9 cellular contexts compared by ENCODE assay signal in genomic region chr5:95646226-95646568, GRCh38. TPM values are rescaled to one million over a fixed set of nuclear protein-coding genes. Genes with fewer than 3 reads are reported as not detected.
A peak's percentile ranks its signal among the peaks of the same experiment; 100 is the strongest.
DNase-seq lines count a peak whose midpoint lies in the region; TF ChIP-seq lines count a peak whose summit lies in the region.
"Not testable (repeated sequence)": the region's sequence is repeated elsewhere in the genome, so short reads cannot be mapped to it uniquely, and the experiment has no call there.
"Had no signal": no experiment of that assay in that cellular context is flagged by ENCODE, and none has a peak within 500 bp of the region (broad histone marks: within the 10 kb centered on the region; RNA-seq: fewer than 3 reads in every experiment).

No MANE protein-coding gene starts in this region.

- H3K27me3 Mint-ChIP-seq in activated naive CD4-positive, alpha-beta T cell treated with anti-CD3 and anti-CD28 coated beads for 36 hours (ENCODE audit: low read depth); nephron (ENCODE audit: low read depth): not testable (repeated sequence)

- not testable (repeated sequence) for H3K9ac ChIP-seq in SK-N-MC (ENCODE audit: insufficient read length); iPS-20b (ENCODE audit: low read depth, low read length)

- H3K4me3 ChIP-seq in GM12865 (ENCODE audit: low read depth, low read length) = peak overlapping the region; percentile 65
- peak overlapping the region; percentile 84 for H3K4me3 ChIP-seq in SK-N-MC
- H3K4me3 ChIP-seq in coronary artery = peak overlapping the region; percentile 65
- H3K4me3 ChIP-seq in iPS-20b (ENCODE audit: low read length) = peak overlapping the region; percentile 78; the same call in 1 of the 2 replicates

- CTCF ChIA-PET in activated naive CD4-positive, alpha-beta T cell treated with anti-CD3 and anti-CD28 coated beads for 36 hours (lab: Charles Lee) = interaction anchor here (0.6 to 7.3 kb wide), 10 partner anchors 9 to 893 kb away, joined by 3 to 63 read pairs (median 6); partner anchors contain the start of gene GPR150

- H3K4me3 Mint-ChIP-seq in activated naive CD4-positive, alpha-beta T cell treated with anti-CD3 and anti-CD28 coated beads for 36 hours = peak overlapping the region; percentile 82
- peak overlapping the region; percentile 83 to 89 (median 86) for H3K4me3 Mint-ChIP-seq in nephron

- H3K9me3 ChIP-seq in SK-N-MC (ENCODE audit: low read depth, low read length); iPS-20b (ENCODE audit: insufficient read depth, low read depth, low read length): not testable (repeated sequence)

- H3K9me3 Mint-ChIP-seq in activated naive CD4-positive, alpha-beta T cell treated with anti-CD3 and anti-CD28 coated beads for 36 hours; nephron: not testable (repeated sequence)

- H3K4me1 Mint-ChIP-seq in activated naive CD4-positive, alpha-beta T cell treated with anti-CD3 and anti-CD28 coated beads for 36 hours (ENCODE audit: low read depth) = peaks cover 34% of the 10 kb centered on the region
- H3K4me1 Mint-ChIP-seq in nephron = not testable (repeated sequence)

- not testable (repeated sequence) for H3K36me3 ChIP-seq in SK-N-MC (ENCODE audit: insufficient read depth, low read length); iPS-20b (ENCODE audit: insufficient read depth, low read depth, low read length)

- H3K27ac ChIP-seq in SK-N-MC; iPS-20b (ENCODE audit: low read length): not testable (repeated sequence)
- peak overlapping the region; percentile 86 to 90 for H3K27ac ChIP-seq in coronary artery

- H3K27me3 ChIP-seq in iPS-20b (ENCODE audit: insufficient read depth, low read length) = not testable (repeated sequence)

- peak overlapping the region; percentile 83 for H3K27ac Mint-ChIP-seq in activated naive CD4-positive, alpha-beta T cell treated with anti-CD3 and anti-CD28 coated beads for 36 hours
- peak overlapping the region; percentile 82 to 95 (median 94) for H3K27ac Mint-ChIP-seq in nephron

- not testable (repeated sequence) for H3K36me3 Mint-ChIP-seq in activated naive CD4-positive, alpha-beta T cell treated with anti-CD3 and anti-CD28 coated beads for 36 hours (ENCODE audit: low read depth); nephron (ENCODE audit: low read depth)

- DNase-seq in GM12865 (ENCODE audit: low read depth); SK-N-MC (ENCODE audit: low read depth, low spot score); activated naive CD4-positive, alpha-beta T cell treated with anti-CD3 and anti-CD28 coated beads for 36 hours; coronary artery (ENCODE audit: low spot score): not testable (repeated sequence)
- DNase-seq in stimulated activated CD4-positive, alpha-beta T cell treated with anti-CD3 and anti-CD28 coated beads, Interleukin-4, amount 100 ng/mL, for 1 hour = peak; percentile 6

- intact Hi-C loops in activated naive CD4-positive, alpha-beta T cell treated with anti-CD3 and anti-CD28 coated beads for 36 hours (cut with micrococcal nuclease) = loop anchor here (1.0 to 10.0 kb wide), 16 partner anchors 14 to 1536 kb away; partner anchors contain the start of genes ARSK, CAST, ELL2 and ERAP1

- not testable (repeated sequence) for H3K4me1 ChIP-seq in iPS-20b (ENCODE audit: insufficient read depth, low read length)

- not testable (repeated sequence) for TF ChIP-seq CTCF in GM12865 (IDR thresholded peaks at IDR 0.05; ENCODE audit: insufficient read depth, low read depth, low read length, missing control alignments); coronary artery (IDR thresholded peaks at IDR 0.05); nephron (IDR thresholded peaks at IDR 0.05; ENCODE audit: unreplicated experiment in 3 of 3)

RNA-seq across cellular contexts. Expression of gene RFESD, which starts 0.4 kb away (rescaled TPM):
- 1 to 10 TPM; 9.1 to 9.7 TPM for total RNA-seq in activated naive CD4-positive, alpha-beta T cell treated with anti-CD3 and anti-CD28 coated beads for 36 hours

RNA-seq across cellular contexts. Expression of gene GPR150, which starts 26.3 kb away (rescaled TPM):
- under 1 TPM; 0.64 to 0.94 TPM for total RNA-seq in activated naive CD4-positive, alpha-beta T cell treated with anti-CD3 and anti-CD28 coated beads for 36 hours
- total RNA-seq: cardiac septum, frontal cortex had no signal

RNA-seq across cellular contexts. Expression of gene SPATA9, which starts 36.6 kb away (rescaled TPM):
- not detected for total RNA-seq in activated naive CD4-positive, alpha-beta T cell treated with anti-CD3 and anti-CD28 coated beads for 36 hours
- total RNA-seq: cardiac septum had no signal
